Comparison of ENCODE assay signal across 17 cellular contexts in the genomic region with DNA sequence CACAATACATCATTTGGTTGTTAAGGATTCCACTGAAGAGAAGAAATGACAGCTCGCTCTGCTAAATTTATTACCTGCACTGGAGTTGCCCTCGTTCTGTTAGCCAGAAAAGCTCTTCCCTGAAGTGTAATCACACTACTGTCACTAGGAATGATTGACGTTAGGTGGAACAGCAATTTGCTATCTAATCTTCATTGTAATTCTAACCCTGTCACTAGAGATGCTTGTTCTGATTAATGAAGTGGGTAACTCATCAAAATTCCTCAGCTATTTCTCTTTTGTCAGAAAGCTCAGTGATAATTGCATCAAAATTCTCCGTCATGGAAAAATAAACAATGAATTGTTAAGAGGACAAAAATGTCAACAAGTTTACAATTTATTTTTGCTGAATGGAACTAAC.
"Had no signal": no experiment of that assay in that cellular context is flagged by ENCODE, and none has a peak within 500 bp of the region (broad histone marks: within the 10 kb centered on the region; RNA-seq: fewer than 3 reads in every experiment).

No MANE protein-coding gene starts in this region.

- H3K4me1 ChIP-seq: tibial nerve had no signal

- H3K4me3 Mint-ChIP-seq: activated CD4-positive, alpha-beta T cell treated with anti-CD3 and anti-CD28 coated beads, Interleukin-2, amount 10 ng/mL, durations not matched to agents 7 days and 5 days; activated naive CD8-positive, alpha-beta T cell treated with anti-CD3 and anti-CD28 coated beads, Interleukin-2, amount 10 ng/mL, durations not matched to agents 7 days and 5 days; activated T-helper 1 cell treated with anti-CD3 and anti-CD28 coated beads, Interleukin-12 subunit alpha, Interleukin-12 subunit beta, Interleukin-2, Interleukin-4 antibody, amounts not matched to agents 30 ng/mL and 10 ng/mL and 1 ng/mL, durations not matched to agents 14 hours and 24 hours and 36 hours; naive B cell had no signal

- H3K4me3 ChIP-seq: lung, skin epidermis, tibial nerve had no signal

- H3K27me3 Mint-ChIP-seq: activated CD4-positive, alpha-beta T cell treated with anti-CD3 and anti-CD28 coated beads, Interleukin-2, amount 10 ng/mL, durations not matched to agents 7 days and 5 days; naive B cell had no signal

- H3K27ac Mint-ChIP-seq: activated CD4-positive, alpha-beta T cell treated with anti-CD3 and anti-CD28 coated beads, Interleukin-2, amount 10 ng/mL, durations not matched to agents 7 days and 5 days; activated naive CD8-positive, alpha-beta T cell treated with anti-CD3 and anti-CD28 coated beads, Interleukin-2, amount 10 ng/mL, durations not matched to agents 7 days and 5 days; activated T-helper 1 cell treated with anti-CD3 and anti-CD28 coated beads, Interleukin-12 subunit alpha, Interleukin-12 subunit beta, Interleukin-2, Interleukin-4 antibody, amounts not matched to agents 30 ng/mL and 10 ng/mL and 1 ng/mL, durations not matched to agents 14 hours and 24 hours and 36 hours had no signal

- DNase-seq: activated CD4-positive, alpha-beta T cell treated with anti-CD3 and anti-CD28 coated beads, Interleukin-2, amount 10 ng/mL, durations not matched to agents 7 days and 5 days; activated CD8-positive, alpha-beta memory T cell treated with anti-CD3 and anti-CD28 coated beads for 24 hours; activated naive CD4-positive, alpha-beta T cell; activated naive CD8-positive, alpha-beta T cell treated with anti-CD3 and anti-CD28 coated beads, Interleukin-2, amount 10 ng/mL, durations not matched to agents 7 days and 5 days; cerebellar nuclear complex; effector CD8-positive, alpha-beta T cell; left cardiac atrium; naive B cell; posterior cingulate gyrus; right cardiac atrium; stimulated activated CD4-positive, alpha-beta T cell treated with anti-CD3 and anti-CD28 coated beads, Interleukin-4, amount 100 ng/mL, for 24 hours; stimulated activated naive CD4-positive, alpha-beta T cell; substantia nigra had no signal

- H3K36me3 Mint-ChIP-seq: activated naive CD8-positive, alpha-beta T cell treated with anti-CD3 and anti-CD28 coated beads, Interleukin-2, amount 10 ng/mL, durations not matched to agents 7 days and 5 days had no signal

- H3K4me1 Mint-ChIP-seq: activated naive CD8-positive, alpha-beta T cell treated with anti-CD3 and anti-CD28 coated beads, Interleukin-2, amount 10 ng/mL, durations not matched to agents 7 days and 5 days had no signal

- H3K27me3 ChIP-seq: tibial nerve had no signal

- H3K27ac ChIP-seq: skin epidermis, tibial nerve had no signal

- H3K9me3 ChIP-seq: tibial nerve had no signal

- H3K9me3 Mint-ChIP-seq: activated CD4-positive, alpha-beta T cell treated with anti-CD3 and anti-CD28 coated beads, Interleukin-2, amount 10 ng/mL, durations not matched to agents 7 days and 5 days; activated T-helper 1 cell treated with anti-CD3 and anti-CD28 coated beads, Interleukin-12 subunit alpha, Interleukin-12 subunit beta, Interleukin-2, Interleukin-4 antibody, amounts not matched to agents 30 ng/mL and 10 ng/mL and 1 ng/mL, durations not matched to agents 14 hours and 24 hours and 36 hours had no signal

- ATAC-seq: left cardiac atrium, right cardiac atrium had no signal
